16 cellular contexts compared by ENCODE assay signal in the genomic region with DNA sequence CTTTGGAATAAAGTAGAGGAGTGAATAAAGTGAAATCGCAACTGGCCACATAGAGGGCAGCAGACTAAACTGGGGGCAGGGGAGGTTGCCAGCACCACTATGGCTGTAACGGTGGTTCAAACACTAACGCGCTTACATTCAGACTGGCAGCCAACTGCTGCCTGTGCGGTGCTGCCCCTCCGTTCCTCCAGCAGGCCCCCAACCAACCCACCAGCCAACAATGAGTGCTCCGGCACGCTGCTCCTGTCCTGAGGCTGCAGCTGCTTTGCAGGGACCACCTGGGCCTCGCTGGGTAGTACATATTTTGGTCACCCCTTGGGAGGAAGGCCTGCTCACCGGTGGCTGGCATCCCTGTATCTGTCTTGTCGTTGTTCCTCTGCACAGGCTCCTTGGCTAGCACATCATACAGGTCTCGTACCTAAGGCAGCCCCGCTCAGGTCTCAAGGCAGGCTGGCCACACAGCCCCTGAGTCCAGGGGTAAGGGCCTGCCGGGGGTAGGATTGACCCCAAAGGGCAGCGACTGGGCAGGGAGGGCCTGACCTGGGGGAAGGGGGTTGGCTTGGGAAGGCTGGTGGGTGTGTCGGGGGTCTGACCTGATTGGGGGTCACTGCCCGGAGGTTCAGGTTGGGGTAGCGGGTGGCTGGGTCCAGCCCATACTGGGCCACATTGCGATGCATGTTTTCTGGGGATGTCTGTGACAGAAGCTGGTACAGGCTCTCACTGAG. TPM values are rescaled to one million over a fixed set of nuclear protein-coding genes. Genes with fewer than 3 reads are reported as not detected.
DNase-seq lines count a peak whose midpoint lies in the region; ATAC-seq and TF ChIP-seq lines count a peak whose summit lies in the region.
"Had no signal": no experiment of that assay in that cellular context is flagged by ENCODE, and none has a peak within 500 bp of the region (broad histone marks: within the 10 kb centered on the region; RNA-seq: fewer than 3 reads in every experiment).

No MANE protein-coding gene starts in this region.

- no peaks in the 10 kb centered on the region for H3K27me3 ChIP-seq in CD4-positive, alpha-beta memory T cell (ENCODE audit: insufficient read depth, low read length)
- no peaks in the 10 kb centered on the region for H3K27me3 ChIP-seq in naive thymus-derived CD4-positive, alpha-beta T cell (ENCODE audit: control insufficient read depth in 2 of 2, insufficient read depth in 2 of 2, low read length in 2 of 2)
- H3K27me3 ChIP-seq: body of pancreas, left lung, upper lobe of left lung had no signal

- no peak for DNase-seq in CD4-positive, alpha-beta memory T cell
- no peak for DNase-seq in naive thymus-derived CD4-positive, alpha-beta T cell
- DNase-seq in posterior vena cava (ENCODE audit: low spot score) (no peak), retina (no peak), GM20000 (ENCODE audit: low spot score) (no peak)
- DNase-seq: activated naive CD4-positive, alpha-beta T cell treated with Interleukin-2 at 50 U/mL for 16 hours; body of pancreas; cortex of kidney; DMS79; left lung; NCI-H1417 had no signal

- H3K36me3 Mint-ChIP-seq in CD4-positive, alpha-beta memory T cell, result peaks cover 18 to 40% of the 10 kb centered on the region in 2 donors
- peaks cover 7% of the 10 kb centered on the region for H3K36me3 Mint-ChIP-seq in activated naive CD8-positive, alpha-beta T cell
- peaks cover 0 to 26% (median 0%) of the 10 kb centered on the region in 5 donors for H3K36me3 Mint-ChIP-seq in naive thymus-derived CD4-positive, alpha-beta T cell

- H3K27me3 Mint-ChIP-seq in CD4-positive, alpha-beta memory T cell, result no peaks in the 10 kb centered on the region
- no peaks in the 10 kb centered on the region for H3K27me3 Mint-ChIP-seq in activated naive CD8-positive, alpha-beta T cell
- no peaks in the 10 kb centered on the region for H3K27me3 Mint-ChIP-seq in naive thymus-derived CD4-positive, alpha-beta T cell

- CTCF ChIA-PET in CD4-positive, alpha-beta memory T cell (lab: Charles Lee; ENCODE audit: partially characterized antibody), result interaction anchor here (0.8 to 8.6 kb wide), 5 partner anchors 6 to 261 kb away, joined by 3 to 70 read pairs (median 4); a partner anchor contains a TSS
- CTCF ChIA-PET in naive thymus-derived CD4-positive, alpha-beta T cell (lab: Charles Lee), result interaction anchor here (1.4 kb wide), 1 partner anchor 66 kb away, joined by 5 read pairs; no protein-coding TSS in a partner anchor

- H3K27ac ChIP-seq in CD4-positive, alpha-beta memory T cell (ENCODE audit: low read depth, low read length), result no peak overlapping the region
- H3K27ac ChIP-seq in naive thymus-derived CD4-positive, alpha-beta T cell (ENCODE audit: low read depth, low read length), result peak overlapping the region; percentile 44
- H3K27ac ChIP-seq: body of pancreas, upper lobe of left lung had no signal

- intact Hi-C loops in CD4-positive, alpha-beta memory T cell (cut with micrococcal nuclease), result no loop called here
- intact Hi-C loops in naive thymus-derived CD4-positive, alpha-beta T cell (cut with micrococcal nuclease), result loop anchor here (1.0 to 10.0 kb wide), 3 partner anchors 8 to 1426 kb away; a partner anchor contains a TSS
- intact Hi-C loops in posterior vena cava (cut with DNase I), result no loop called here

- TF ChIP-seq POLR2A in GM15510 (IDR thresholded peaks at IDR 0.05; ENCODE audit: borderline replicate concordance, extremely low read depth, insufficient read length), result peak; percentile 10

- H3K9me3 Mint-ChIP-seq in CD4-positive, alpha-beta memory T cell, result peaks cover 0 to 1% (median 0%) of the 10 kb centered on the region in 8 donors
- no peaks in the 10 kb centered on the region for H3K9me3 Mint-ChIP-seq in activated naive CD8-positive, alpha-beta T cell (ENCODE audit: low read depth)
- H3K9me3 Mint-ChIP-seq in naive thymus-derived CD4-positive, alpha-beta T cell, result no peaks in the 10 kb centered on the region

- peaks cover 24 to 56% (median 42%) of the 10 kb centered on the region in 4 donors for H3K4me1 Mint-ChIP-seq in CD4-positive, alpha-beta memory T cell
- H3K4me1 Mint-ChIP-seq in activated naive CD8-positive, alpha-beta T cell (ENCODE audit: low read depth), result peaks cover 26% of the 10 kb centered on the region
- peaks cover 25 to 57% (median 50%) of the 10 kb centered on the region in 7 donors for H3K4me1 Mint-ChIP-seq in naive thymus-derived CD4-positive, alpha-beta T cell

- POLR2A ChIA-PET in CD4-positive, alpha-beta memory T cell (lab: Charles Lee; ENCODE audit: partially characterized antibody), result interaction anchor here (0.9 to 13.4 kb wide), 10 partner anchors 5 to 591 kb away, joined by 3 to 220 read pairs (median 6); a partner anchor contains a TSS
- POLR2A ChIA-PET in naive thymus-derived CD4-positive, alpha-beta T cell (lab: Charles Lee), result interaction anchor here (1.0 to 5.6 kb wide), 4 partner anchors 8 to 66 kb away, joined by 5 to 40 read pairs (median 10); a partner anchor contains a TSS

- H3K27ac Mint-ChIP-seq in CD4-positive, alpha-beta memory T cell, result peak overlapping the region; percentile 73 to 93 (median 85)
- peak overlapping the region; percentile 34 for H3K27ac Mint-ChIP-seq in activated naive CD8-positive, alpha-beta T cell
- H3K27ac Mint-ChIP-seq in naive thymus-derived CD4-positive, alpha-beta T cell, result peak overlapping the region; percentile 60 to 92 (median 86)

- H3K36me3 ChIP-seq in CD4-positive, alpha-beta memory T cell (ENCODE audit: insufficient read depth, low read length), result peaks cover 27% of the 10 kb centered on the region
- H3K36me3 ChIP-seq in naive thymus-derived CD4-positive, alpha-beta T cell (ENCODE audit: control insufficient read depth in 2 of 3, insufficient read depth in 3 of 3, low read length in 3 of 3), result peaks cover 4 to 61% (median 10%) of the 10 kb centered on the region in 3 experiments

- no peak for TF ChIP-seq CTCF in GM20000 (IDR thresholded peaks at IDR 0.05; ENCODE audit: extremely low read depth, missing control alignments)

- peak overlapping the region in 6 of 8 donors; percentile 3 to 71 (median 64) for H3K4me3 Mint-ChIP-seq in CD4-positive, alpha-beta memory T cell
- peak overlapping the region; percentile 18 for H3K4me3 Mint-ChIP-seq in activated naive CD8-positive, alpha-beta T cell
- H3K4me3 Mint-ChIP-seq in naive thymus-derived CD4-positive, alpha-beta T cell, result peak overlapping the region in 7 of 10 donors; percentile 50 to 81 (median 63)

- ATAC-seq in naive thymus-derived CD4-positive, alpha-beta T cell, result peak; percentile 3
- no peak for ATAC-seq in HG03280 (IDR thresholded peaks at IDR 0.05; ENCODE audit: unreplicated experiment)
- ATAC-seq: body of pancreas, left lung, SK-N-SH treated with all-trans-retinoic acid at 6 μM for 48 hours had no signal

- H3K9me3 ChIP-seq in CD4-positive, alpha-beta memory T cell (ENCODE audit: control insufficient read depth in 1 of 2, low read length in 2 of 2), result no peaks in the 10 kb centered on the region
- H3K9me3 ChIP-seq in naive thymus-derived CD4-positive, alpha-beta T cell (ENCODE audit: control insufficient read depth in 2 of 3, low read length in 3 of 3), result no peaks in the 10 kb centered on the region
- H3K9me3 ChIP-seq: body of pancreas, left lung, upper lobe of left lung had no signal

- peaks cover 58% of the 10 kb centered on the region for H3K4me1 ChIP-seq in CD4-positive, alpha-beta memory T cell (ENCODE audit: insufficient read depth, low read length)
- H3K4me1 ChIP-seq in naive thymus-derived CD4-positive, alpha-beta T cell (ENCODE audit: control insufficient read depth in 2 of 2, insufficient read depth in 2 of 2, low read length in 2 of 2), result peaks cover 27 to 28% of the 10 kb centered on the region in 2 donors
- H3K4me1 ChIP-seq: body of pancreas had no signal

- H3K4me3 ChIP-seq in CD4-positive, alpha-beta memory T cell (ENCODE audit: low read length in 2 of 2), result no peak overlapping the region
- no peak overlapping the region for H3K4me3 ChIP-seq in naive thymus-derived CD4-positive, alpha-beta T cell (ENCODE audit: low read length)
- H3K4me3 ChIP-seq: body of pancreas, left lung, upper lobe of left lung had no signal

RNA-seq across cellular contexts. Expression of a gene that starts 6.3 kb away (rescaled TPM):
- 10 to 100 TPM; 76.5 to 79.3 TPM for total RNA-seq in CD4-positive, alpha-beta memory T cell
- polyA plus RNA-seq in CD4-positive, alpha-beta memory T cell, result 10 to 100 TPM in 1 of 2 donors, 1 to 10 TPM in 1; 9.0 to 23.5 TPM
- 100 to 1,000 TPM in 2 of 5 experiments, 10 to 100 TPM in 3; 61.4 to 125 (median 78.7) TPM for total RNA-seq in naive thymus-derived CD4-positive, alpha-beta T cell
- 10 to 100 TPM; 18.3 to 22.6 TPM for polyA plus RNA-seq in naive thymus-derived CD4-positive, alpha-beta T cell
- total RNA-seq in posterior vena cava, result 10 to 100 TPM; 53.0 to 53.2 TPM

RNA-seq across cellular contexts. Expression of a gene that starts 8.7 kb away (rescaled TPM):
- 10 to 100 TPM; 21.7 to 23.6 TPM for total RNA-seq in CD4-positive, alpha-beta memory T cell
- 10 to 100 TPM in 1 of 2 donors, 1 to 10 TPM in 1; 8.2 to 15.8 TPM for polyA plus RNA-seq in CD4-positive, alpha-beta memory T cell
- 10 to 100 TPM; 16.9 to 33.7 (median 19.6) TPM for total RNA-seq in naive thymus-derived CD4-positive, alpha-beta T cell
- polyA plus RNA-seq in naive thymus-derived CD4-positive, alpha-beta T cell, result 1 to 10 TPM; 5.7 to 9.5 TPM
- total RNA-seq in posterior vena cava, result 1 to 10 TPM; 4.2 to 6.7 TPM

RNA-seq across cellular contexts. Expression of a gene that starts 8.8 kb away (rescaled TPM):
- under 1 TPM; 0.39 to 0.52 TPM for total RNA-seq in CD4-positive, alpha-beta memory T cell
- polyA plus RNA-seq in CD4-positive, alpha-beta memory T cell, result under 1 TPM; 0.33 to 0.35 TPM
- total RNA-seq in naive thymus-derived CD4-positive, alpha-beta T cell, result 1 to 10 TPM in 1 of 5 experiments, under 1 TPM in 3, not detected in 1; 0.13 to 1.9 (median 0.40) TPM
- under 1 TPM; 0.44 to 0.71 TPM for polyA plus RNA-seq in naive thymus-derived CD4-positive, alpha-beta T cell
- 1 to 10 TPM; 1.2 to 1.9 TPM for total RNA-seq in posterior vena cava

RNA-seq across cellular contexts. Expression of a gene that starts 33.8 kb away (rescaled TPM):
- total RNA-seq in CD4-positive, alpha-beta memory T cell, result 10 to 100 TPM; 27.2 to 28.4 TPM
- polyA plus RNA-seq in CD4-positive, alpha-beta memory T cell, result 10 to 100 TPM in 1 of 2 donors, 1 to 10 TPM in 1; 8.5 to 11.5 TPM
- 10 to 100 TPM; 10.2 to 26.6 (median 23.4) TPM for total RNA-seq in naive thymus-derived CD4-positive, alpha-beta T cell
- polyA plus RNA-seq in naive thymus-derived CD4-positive, alpha-beta T cell, result 1 to 10 TPM; 6.9 to 9.0 TPM
- total RNA-seq in posterior vena cava, result 1 to 10 TPM; 5.5 to 5.8 TPM

Comparison
In these comparisons a context has a peak if more than half of its experiments do, and no peak if none do; other contexts are left out.
1. H3K27ac Mint-ChIP-seq: peak in every context shown above with its lines; median percentile 86 in naive thymus-derived CD4-positive, alpha-beta T cell; 85 in CD4-positive, alpha-beta memory T cell; 34 in activated naive CD8-positive, alpha-beta T cell.
2. intact Hi-C loops: an anchor here in naive thymus-derived CD4-positive, alpha-beta T cell (1.0 to 10.0 kb wide); none called in CD4-positive, alpha-beta memory T cell and posterior vena cava.